26 cellular contexts compared by ENCODE assay signal in the genomic region with DNA sequence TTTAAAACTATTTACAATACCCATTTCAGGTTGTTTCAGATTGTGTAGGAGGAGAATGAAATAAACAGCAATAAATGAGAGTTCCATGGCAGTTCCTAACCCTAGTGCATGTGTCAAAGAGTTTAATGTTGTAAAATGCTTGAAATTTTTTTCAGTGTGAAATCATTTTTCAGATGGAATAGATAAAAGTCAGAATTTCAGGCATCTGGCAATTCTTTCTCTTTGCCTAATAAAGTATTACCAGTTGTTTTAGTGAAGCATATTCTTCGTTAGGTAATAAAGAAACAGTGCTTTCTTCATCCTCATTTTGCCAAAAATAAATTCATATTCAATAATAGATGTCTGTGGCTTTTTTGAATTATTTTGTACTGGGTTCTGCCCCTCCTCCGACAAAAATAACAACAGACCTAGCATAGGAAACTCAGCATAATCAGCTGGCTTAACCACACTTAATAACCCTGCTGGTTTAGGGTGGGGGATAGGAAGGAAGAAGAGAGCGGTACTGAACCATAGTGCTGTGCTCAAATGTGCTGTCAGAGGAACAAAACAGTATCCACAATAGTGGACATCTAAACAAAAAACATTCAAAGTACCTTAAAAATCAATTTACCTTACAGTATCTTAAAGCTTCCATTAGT. TPM values are rescaled to one million over a fixed set of nuclear protein-coding genes. Genes with fewer than 3 reads are reported as not detected.
DNase-seq lines count a peak whose midpoint lies in the region; ATAC-seq, FAIRE-seq and TF ChIP-seq lines count a peak whose summit lies in the region.
"Had no signal": no experiment of that assay in that cellular context is flagged by ENCODE, and none has a peak within 500 bp of the region (broad histone marks: within the 10 kb centered on the region; RNA-seq: fewer than 3 reads in every experiment).

No MANE protein-coding gene starts in this region.

- no peaks in the 10 kb centered on the region for H3K79me2 ChIP-seq in astrocyte (ENCODE audit: insufficient read depth, low read length)

- H3K4me3 ChIP-seq in AG10803 (ENCODE audit: low read length): no peak overlapping the region
- no peak overlapping the region for H3K4me3 ChIP-seq in astrocyte (ENCODE audit: insufficient read depth, low read depth, low read length)
- H3K4me3 ChIP-seq in left lung: no peak overlapping the region
- H3K4me3 ChIP-seq in CD4-positive, alpha-beta memory T cell (ENCODE audit: low read length in 2 of 2): no peak overlapping the region
- H3K4me3 ChIP-seq: GM23248, HAP-1 had no signal

- peaks cover 2% of the 10 kb centered on the region for H3K36me3 Mint-ChIP-seq in astrocyte (ENCODE audit: low read depth, unreplicated experiment)
- H3K36me3 Mint-ChIP-seq in CD4-positive, alpha-beta memory T cell: peaks cover 63 to 70% of the 10 kb centered on the region in 2 donors

- H3K9me3 Mint-ChIP-seq in astrocyte (ENCODE audit: unreplicated experiment): no peaks in the 10 kb centered on the region
- no peaks in the 10 kb centered on the region for H3K9me3 Mint-ChIP-seq in CD4-positive, alpha-beta memory T cell
- H3K9me3 Mint-ChIP-seq: IgD-negative memory B cell had no signal

- H3K36me3 ChIP-seq in astrocyte (ENCODE audit: insufficient read depth, low read length) (peaks cover 6% of the 10 kb centered on the region), left lung (peaks cover 0 to 43% of the 10 kb centered on the region in 2 donors)
- peaks cover 6% of the 10 kb centered on the region for H3K36me3 ChIP-seq in CD4-positive, alpha-beta memory T cell (ENCODE audit: insufficient read depth, low read length)

- H3K4me3 Mint-ChIP-seq in astrocyte (ENCODE audit: unreplicated experiment): no peak overlapping the region
- H3K4me3 Mint-ChIP-seq in CD4-positive, alpha-beta memory T cell: no peak overlapping the region
- H3K4me3 Mint-ChIP-seq: IgD-negative memory B cell had no signal

- no peaks in the 10 kb centered on the region for H4K20me1 ChIP-seq in astrocyte (ENCODE audit: insufficient read depth, low read length)

- no peak for FAIRE-seq in astrocyte (lab: Jason Lieb, UNC)
- FAIRE-seq: A204.1, HTR-8/SVneo had no signal

- H3K27ac ChIP-seq in astrocyte (ENCODE audit: low read depth, low read length) (no peak overlapping the region), left lung (no peak overlapping the region)
- H3K27ac ChIP-seq in CD4-positive, alpha-beta memory T cell (ENCODE audit: low read depth, low read length): no peak overlapping the region
- H3K27ac ChIP-seq: C4-2B, GM23248 had no signal

- H3K27me3 ChIP-seq in astrocyte (ENCODE audit: insufficient read depth, low read length) (no peaks in the 10 kb centered on the region), left lung (no peaks in the 10 kb centered on the region)
- no peaks in the 10 kb centered on the region for H3K27me3 ChIP-seq in CD4-positive, alpha-beta memory T cell (ENCODE audit: insufficient read depth, low read length)

- ATAC-seq in left lung (peak; percentile 14), HG03378 (IDR thresholded peaks at IDR 0.05; ENCODE audit: unreplicated experiment) (no peak), HG02885 (IDR thresholded peaks at IDR 0.05; ENCODE audit: poor library complexity, unreplicated experiment) (no peak), sciatic nerve (no peak)

- intact Hi-C loops in left lung (cut with DNase I) (loop anchor here in 1 of 2 donors (10.0 kb wide), 1 partner anchor 386 kb away; no protein-coding TSS in a partner anchor), sciatic nerve (cut with DNase I) (loop anchor here (10.0 kb wide), 1 partner anchor 386 kb away; no protein-coding TSS in a partner anchor)
- intact Hi-C loops in CD4-positive, alpha-beta memory T cell (cut with micrococcal nuclease): loop anchor here (10.0 kb wide), 1 partner anchor 386 kb away; no protein-coding TSS in a partner anchor

- POLR2A ChIA-PET in CD4-positive, alpha-beta memory T cell (lab: Charles Lee; ENCODE audit: partially characterized antibody): no interaction called here

- DNase-seq in AG10803 (ENCODE audit: low read depth) (peak; percentile 67), GM03348 (ENCODE audit: low spot score) (peak; percentile 41), astrocyte (ENCODE audit: low read depth) (peak; percentile 9), left lung (no peak), sciatic nerve (ENCODE audit: low spot score) (no peak)
- no peak for DNase-seq in CD4-positive, alpha-beta memory T cell
- DNase-seq: COR-L47, DMS 273 treated with DMSO at 0.1 percent for 48 hours, DND-41, GM23248, MV-4-11, NCI-H1417, NCI-H187, NCI-H2107, NCI-H2227 treated with DMSO at 0.1 percent for 48 hours, NCI-H510A treated with DMSO at 0.1 percent for 48 hours, NCI-H774, OCI-M1, Right ventricle myocardium superior had no signal

- no peaks in the 10 kb centered on the region for H3K27me3 Mint-ChIP-seq in astrocyte (ENCODE audit: low read depth, unreplicated experiment)
- H3K27me3 Mint-ChIP-seq in CD4-positive, alpha-beta memory T cell: no peaks in the 10 kb centered on the region
- H3K27me3 Mint-ChIP-seq: IgD-negative memory B cell had no signal

- no peaks in the 10 kb centered on the region for H3K9me3 ChIP-seq in astrocyte (ENCODE audit: insufficient read depth, low read depth, low read length)
- H3K9me3 ChIP-seq in left lung: no peaks in the 10 kb centered on the region
- no peaks in the 10 kb centered on the region for H3K9me3 ChIP-seq in CD4-positive, alpha-beta memory T cell (ENCODE audit: control insufficient read depth in 1 of 2, low read length in 2 of 2)
- H3K9me3 ChIP-seq: HAP-1 had no signal

- CTCF ChIA-PET in CD4-positive, alpha-beta memory T cell (lab: Charles Lee; ENCODE audit: partially characterized antibody): no interaction called here

- H2AFZ ChIP-seq in astrocyte (ENCODE audit: low read depth, low read length): no peak overlapping the region
- H2AFZ ChIP-seq: GM23248 had no signal

- no peak overlapping the region for H3K9ac ChIP-seq in astrocyte (ENCODE audit: low read length)
- H3K9ac ChIP-seq: GM23248 had no signal

- H3K4me1 ChIP-seq in astrocyte (ENCODE audit: insufficient read depth, low read length) (no peaks in the 10 kb centered on the region), left lung (no peaks in the 10 kb centered on the region)
- H3K4me1 ChIP-seq in CD4-positive, alpha-beta memory T cell (ENCODE audit: insufficient read depth, low read length): no peaks in the 10 kb centered on the region
- H3K4me1 ChIP-seq: HAP-1 had no signal

- peaks cover 18% of the 10 kb centered on the region for H3K4me1 Mint-ChIP-seq in astrocyte (ENCODE audit: low read depth, unreplicated experiment)
- H3K4me1 Mint-ChIP-seq in CD4-positive, alpha-beta memory T cell: peaks cover 0 to 7% (median 0%) of the 10 kb centered on the region in 4 donors

- no peak for TF ChIP-seq CTCF in AG10803 (conservative IDR thresholded peaks at IDR 0.05; ENCODE audit: low read length)
- no peak for TF ChIP-seq CTCF in astrocyte (IDR thresholded peaks at IDR 0.05; ENCODE audit: insufficient read depth, low read depth, low read length)
- TF ChIP-seq CTCF in left lung (IDR thresholded peaks at IDR 0.05): no peak

- no peak overlapping the region for H3K27ac Mint-ChIP-seq in astrocyte (ENCODE audit: unreplicated experiment)
- H3K27ac Mint-ChIP-seq in CD4-positive, alpha-beta memory T cell: no peak overlapping the region
- H3K27ac Mint-ChIP-seq: IgD-negative memory B cell had no signal

- H3K4me2 ChIP-seq in astrocyte (ENCODE audit: low read length): no peak overlapping the region

RNA-seq across cellular contexts. Expression of a gene that starts 39.1 kb away (rescaled TPM):
- total RNA-seq in astrocyte (28.4 and 29.6 TPM in 2 replicates), left lung (10 to 100 TPM; 27.5 to 29.6 TPM), sciatic nerve (34.5 TPM)
- total RNA-seq in CD4-positive, alpha-beta memory T cell: 10 to 100 TPM; 35.8 to 40.4 TPM
- 1 to 10 TPM; 2.1 to 6.1 TPM for polyA plus RNA-seq in CD4-positive, alpha-beta memory T cell

Comparison
In these comparisons a context has a peak if more than half of its experiments do, and no peak if none do; other contexts are left out.
1. DNase-seq: peak in AG10803 (single experiment), GM03348 (single experiment) and astrocyte (single experiment); none in left lung (0 of 2), CD4-positive, alpha-beta memory T cell (0 of 5) and sciatic nerve (single experiment).